ENCODE assay signal across 28 cellular contexts in genomic region chr1:9444532-9444931, GRCh38.
DNase-seq lines count a peak whose midpoint lies in the region; ATAC-seq and TF ChIP-seq lines count a peak whose summit lies in the region.
"Had no signal": no experiment of that assay in that cellular context is flagged by ENCODE, and none has a peak within 500 bp of the region (broad histone marks: within the 10 kb centered on the region; RNA-seq: fewer than 3 reads in every experiment).

No MANE protein-coding gene starts in this region.

- CTCF ChIA-PET in MCF 10A (lab: Yijun Ruan, JAX) = interaction anchor here (0.5 to 1.6 kb wide), 6 partner anchors 12 to 1206 kb away, joined by 3 to 9 read pairs (median 4); no protein-coding TSS in a partner anchor

- H3K4me1 Mint-ChIP-seq in MCF 10A (ENCODE audit: insufficient read depth, unreplicated experiment) = peaks cover 31% of the 10 kb centered on the region
- H3K4me1 Mint-ChIP-seq in endodermal cell = peaks cover 31% of the 10 kb centered on the region
- H3K4me1 Mint-ChIP-seq: activated naive CD8-positive, alpha-beta T cell treated with anti-CD3 and anti-CD28 coated beads, Interleukin-2, amount 50 U/mL, for 24 hours; CD4-positive, alpha-beta memory T cell; naive thymus-derived CD8-positive, alpha-beta T cell had no signal

- no peak overlapping the region for H3K4me3 Mint-ChIP-seq in MCF 10A (ENCODE audit: unreplicated experiment)
- no peak overlapping the region for H3K4me3 Mint-ChIP-seq in endodermal cell
- H3K4me3 Mint-ChIP-seq: activated naive CD8-positive, alpha-beta T cell treated with anti-CD3 and anti-CD28 coated beads, Interleukin-2, amount 50 U/mL, for 24 hours; CD4-positive, alpha-beta memory T cell; naive thymus-derived CD8-positive, alpha-beta T cell; WTC11 had no signal

- H3K9ac ChIP-seq in endodermal cell (ENCODE audit: extremely low read depth, low read length, poor library complexity, severe bottlenecking) (no peak overlapping the region), neural cell (ENCODE audit: low read length) (peak overlapping the region; percentile 32), smooth muscle cell (ENCODE audit: low read depth) (peak overlapping the region; percentile 36)

- no peaks in the 10 kb centered on the region for H3K9me3 Mint-ChIP-seq in MCF 10A (ENCODE audit: unreplicated experiment)
- H3K9me3 Mint-ChIP-seq in endodermal cell = no peaks in the 10 kb centered on the region
- H3K9me3 Mint-ChIP-seq: activated naive CD8-positive, alpha-beta T cell treated with anti-CD3 and anti-CD28 coated beads, Interleukin-2, amount 50 U/mL, for 24 hours; CD4-positive, alpha-beta memory T cell; naive thymus-derived CD8-positive, alpha-beta T cell; WTC11 had no signal

- 93 to 95% methylated on average over 12 of the region's 12 CpGs for WGBS in endodermal cell (ENCODE audit: insufficient coverage in 1 of 2, insufficient read length in 1 of 2), 2 experiments
- 55% methylated on average over 12 of the region's 12 CpGs for WGBS in smooth muscle cell (ENCODE audit: low lambda C conversion rate)

- no TSS peak for BruUV-seq in MCF 10A (replicated peaks; lab: Mats Ljungman, UMichigan)

- peaks cover 5% of the 10 kb centered on the region for H3K36me3 Mint-ChIP-seq in MCF 10A (ENCODE audit: insufficient read depth, unreplicated experiment)
- H3K36me3 Mint-ChIP-seq in endodermal cell (ENCODE audit: low read depth) = no peaks in the 10 kb centered on the region
- H3K36me3 Mint-ChIP-seq: CD4-positive, alpha-beta memory T cell; naive thymus-derived CD8-positive, alpha-beta T cell; WTC11 had no signal

- H4K20me1 ChIP-seq in neural cell (ENCODE audit: insufficient read depth) (no peaks in the 10 kb centered on the region), smooth muscle cell (ENCODE audit: low read depth) (no peaks in the 10 kb centered on the region)

- no peak for TF ChIP-seq POLR2A in breast epithelium (IDR thresholded peaks at IDR 0.05)

- POLR2A ChIA-PET in MCF 10A (lab: Yijun Ruan, JAX) = interaction anchor here (0.6 to 14.7 kb wide), 11 partner anchors 9 to 900 kb away, joined by 3 to 196 read pairs (median 4); no protein-coding TSS in a partner anchor

- peak; percentile 78 for TF ChIP-seq EP300 in neural cell (conservative IDR thresholded peaks at IDR 0.05; ENCODE audit: poor library complexity, severe bottlenecking)

- H3K27me3 Mint-ChIP-seq in MCF 10A (ENCODE audit: insufficient read depth, unreplicated experiment) = no peaks in the 10 kb centered on the region
- no peaks in the 10 kb centered on the region for H3K27me3 Mint-ChIP-seq in endodermal cell (ENCODE audit: insufficient read depth)

- H3F3A ChIP-seq in neural cell (ENCODE audit: insufficient read depth, low read length, poor library complexity, severe bottlenecking) = no peaks in the 10 kb centered on the region
- peaks cover 29% of the 10 kb centered on the region for H3F3A ChIP-seq in smooth muscle cell (ENCODE audit: low read depth)

- H3K36me3 ChIP-seq in breast epithelium (no peaks in the 10 kb centered on the region), endodermal cell (ENCODE audit: control insufficient read depth, insufficient read depth, low read length) (no peaks in the 10 kb centered on the region), neural cell (ENCODE audit: insufficient read depth, low read length) (no peaks in the 10 kb centered on the region), smooth muscle cell (ENCODE audit: low read depth) (no peaks in the 10 kb centered on the region)
- H3K36me3 ChIP-seq: HAP-1, prostate gland, spleen, tibial nerve had no signal

- no peaks in the 10 kb centered on the region for H3K9me3 ChIP-seq in breast epithelium
- no peaks in the 10 kb centered on the region for H3K9me3 ChIP-seq in endodermal cell (ENCODE audit: control insufficient read depth, low read length)
- no peaks in the 10 kb centered on the region for H3K9me3 ChIP-seq in neural cell (ENCODE audit: low read length)
- H3K9me3 ChIP-seq in smooth muscle cell (replicated peaks; ENCODE audit: low read depth) = no peaks in the 10 kb centered on the region
- H3K9me3 ChIP-seq: HAP-1, prostate gland, spleen, tibial nerve had no signal

- H3K9me2 ChIP-seq in neural cell (ENCODE audit: insufficient read depth, low read length) = no peaks in the 10 kb centered on the region

- H3K27ac Mint-ChIP-seq in MCF 10A (ENCODE audit: low read depth, unreplicated experiment) = peak overlapping the region; percentile 96
- no peak overlapping the region for H3K27ac Mint-ChIP-seq in endodermal cell
- H3K27ac Mint-ChIP-seq: activated naive CD8-positive, alpha-beta T cell treated with anti-CD3 and anti-CD28 coated beads, Interleukin-2, amount 50 U/mL, for 24 hours; CD4-positive, alpha-beta memory T cell had no signal

- TF ChIP-seq RAD21 in neural cell (conservative IDR thresholded peaks at IDR 0.05) = no peak

- no peaks in the 10 kb centered on the region for H3K79me2 ChIP-seq in neural cell (replicated peaks; ENCODE audit: insufficient read depth, low read length)
- H3K79me2 ChIP-seq in smooth muscle cell (ENCODE audit: low read depth) = no peaks in the 10 kb centered on the region

- H3K27me3 ChIP-seq in breast epithelium (no peaks in the 10 kb centered on the region), endodermal cell (ENCODE audit: control insufficient read depth, insufficient read depth, low read length, poor library complexity, severe bottlenecking) (no peaks in the 10 kb centered on the region), neural cell (ENCODE audit: insufficient read depth, low read depth, low read length) (no peaks in the 10 kb centered on the region), smooth muscle cell (ENCODE audit: low read depth) (no peaks in the 10 kb centered on the region)
- H3K27me3 ChIP-seq: dorsolateral prefrontal cortex, tibial nerve had no signal

- no peak for DNase-seq in MCF 10A (ENCODE audit: unreplicated experiment)
- DNase-seq in breast epithelium (ENCODE audit: low spot score in 2 of 2) = no peak
- no peak for DNase-seq in endodermal cell
- no peak for DNase-seq in smooth muscle cell (lab: John Stamatoyannopoulos, UW; ENCODE audit: unreplicated experiment)
- DNase-seq in cerebellar nuclear complex (lab: John Stamatoyannopoulos, UW) = no peak
- no peak for DNase-seq in hippocampal formation (lab: John Stamatoyannopoulos, UW)
- DNase-seq: activated CD4-positive, alpha-beta T cell treated with anti-CD3 and anti-CD28 coated beads, Interleukin-2, amount 50 U/mL, for 4 hours; activated effector memory CD4-positive, alpha-beta T cell treated with anti-CD3 and anti-CD28 coated beads, Interleukin-2, amount 50 U/mL, for 16 hours; activated naive CD8-positive, alpha-beta T cell treated with anti-CD3 and anti-CD28 coated beads, Interleukin-2, amount 50 U/mL, for 24 hours; CD4-positive, alpha-beta memory T cell; dorsolateral prefrontal cortex; foreskin fibroblast; GDM1; naive thymus-derived CD8-positive, alpha-beta T cell; NCI-H1436 treated with DMSO at 0.1 percent for 48 hours; NCI-H526 treated with DMSO at 0.1 percent for 48 hours; RPMI8226; spleen; stimulated activated CD4-positive, alpha-beta T cell treated with anti-CD3 and anti-CD28 coated beads, Interleukin-4, amount 100 ng/mL, for 1 hour; stimulated activated naive CD4-positive, alpha-beta T cell treated with Interleukin-2 at 50 U/mL for 16 hours; T-helper 9 cell had no signal

- H3K4me2 ChIP-seq in neural cell (ENCODE audit: low read length) (no peak overlapping the region), smooth muscle cell (peak overlapping the region; percentile 58)

- TF ChIP-seq CTCF in MCF 10A (IDR thresholded peaks at IDR 0.05; ENCODE audit: unreplicated experiment) = no peak
- no peak for TF ChIP-seq CTCF in breast epithelium (IDR thresholded peaks at IDR 0.05)
- TF ChIP-seq CTCF in endodermal cell (conservative IDR thresholded peaks at IDR 0.05) = no peak
- TF ChIP-seq CTCF in neural cell (IDR thresholded peaks at IDR 0.05; ENCODE audit: poor library complexity, severe bottlenecking) = no peak
- no peak for TF ChIP-seq CTCF in smooth muscle cell (IDR thresholded peaks at IDR 0.05; ENCODE audit: borderline replicate concordance, insufficient read depth, poor library complexity, severe bottlenecking)

- ATAC-seq in GM18511 (IDR thresholded peaks at IDR 0.05; ENCODE audit: unreplicated experiment) = no peak
- ATAC-seq: activated naive CD8-positive, alpha-beta T cell treated with anti-CD3 and anti-CD28 coated beads, Interleukin-2, amount 50 U/mL, for 24 hours; naive thymus-derived CD8-positive, alpha-beta T cell; WTC11 had no signal

- H3K4me3 ChIP-seq in breast epithelium = no peak overlapping the region
- H3K4me3 ChIP-seq in endodermal cell (ENCODE audit: low read length) = no peak overlapping the region
- peak overlapping the region; percentile 0 for H3K4me3 ChIP-seq in neural cell (ENCODE audit: low read length)
- H3K4me3 ChIP-seq in smooth muscle cell = no peak overlapping the region
- H3K4me3 ChIP-seq: dorsolateral prefrontal cortex, HAP-1, prostate gland, spleen, tibial nerve had no signal

- H3K4me1 ChIP-seq in breast epithelium = peaks cover 0 to 7% of the 10 kb centered on the region in 2 donors
- H3K4me1 ChIP-seq in endodermal cell (ENCODE audit: control insufficient read depth, insufficient read depth, low read length) = peaks cover 13% of the 10 kb centered on the region
- peaks cover 29% of the 10 kb centered on the region for H3K4me1 ChIP-seq in smooth muscle cell (ENCODE audit: low read depth)
- H3K4me1 ChIP-seq: HAP-1, prostate gland had no signal

- H2AFZ ChIP-seq in neural cell (ENCODE audit: low read depth, low read length) (no peak overlapping the region), smooth muscle cell (ENCODE audit: low read depth) (peak overlapping the region; percentile 68)

- H3K27ac ChIP-seq in breast epithelium (peak overlapping the region in 1 of 2 donors; percentile 5), endodermal cell (ENCODE audit: low read depth, low read length) (peak overlapping the region; percentile 36), neural cell (ENCODE audit: low read length) (peak overlapping the region; percentile 73), smooth muscle cell (ENCODE audit: low read depth) (peak overlapping the region; percentile 92)
- H3K27ac ChIP-seq: 22Rv1, spleen had no signal

- intact Hi-C loops in MCF 10A (cut with micrococcal nuclease) (no loop called here), breast epithelium (cut with DNase I; ENCODE audit: low total_unique reads) (no loop called here)

TF ChIP-seq in neural cell, 6 proteins besides CTCF, POLR2A, EP300 and RAD21 (continues in another document):
- no peak for TF ChIP-seq EZH2 (IDR thresholded peaks at IDR 0.05; ENCODE audit: borderline replicate concordance, insufficient read depth, low read length, poor library complexity, severe bottlenecking)
- no peak for TF ChIP-seq TAF1 (IDR thresholded peaks at IDR 0.05; ENCODE audit: low read depth)
- no peak for TF ChIP-seq MXI1 (conservative IDR thresholded peaks at IDR 0.05; ENCODE audit: poor library complexity, severe bottlenecking)
